Comparison of ENCODE assay signal across 23 cellular contexts in the genomic region with DNA sequence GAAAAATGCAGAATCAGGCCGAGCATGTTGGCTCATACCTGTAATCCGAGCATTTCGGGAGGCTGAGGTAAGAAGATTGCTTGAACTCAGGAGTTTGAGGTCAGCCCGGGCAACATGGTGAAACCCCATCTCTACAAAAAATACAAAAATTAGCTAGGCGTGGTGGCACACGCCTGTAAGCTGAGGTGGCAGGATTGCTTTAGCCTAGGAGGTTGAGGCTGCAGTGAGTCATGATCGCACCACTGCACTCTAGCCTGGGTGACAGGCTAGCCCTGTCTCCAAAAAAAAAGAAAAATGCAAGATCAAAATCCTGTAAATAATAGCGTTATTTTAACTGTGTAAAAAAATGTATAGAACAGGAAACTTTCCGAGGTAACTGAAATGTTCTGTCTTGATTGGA. TPM values are rescaled to one million over a fixed set of nuclear protein-coding genes. Genes with fewer than 3 reads are reported as not detected.
DNase-seq lines count a peak whose midpoint lies in the region; TF ChIP-seq lines count a peak whose summit lies in the region.
"Had no signal": no experiment of that assay in that cellular context is flagged by ENCODE, and none has a peak within 500 bp of the region (broad histone marks: within the 10 kb centered on the region; RNA-seq: fewer than 3 reads in every experiment).

No MANE protein-coding gene starts in this region.

- TF ChIP-seq POLR2A in lower leg skin (IDR thresholded peaks at IDR 0.05) = no peak

- H3K36me3 Mint-ChIP-seq in chondrocyte (ENCODE audit: low read depth) = peaks cover 42% of the 10 kb centered on the region

- TF ChIP-seq CTCF in chondrocyte (IDR thresholded peaks at IDR 0.05) = no peak
- TF ChIP-seq CTCF in lower leg skin (IDR thresholded peaks at IDR 0.05) = no peak

- H3K27ac Mint-ChIP-seq in chondrocyte (ENCODE audit: unreplicated experiment) = peak overlapping the region; percentile 65
- H3K27ac Mint-ChIP-seq: activated B cell treated with CpG ODN at 0.5 μM for 24 hours; activated CD8-positive, alpha-beta T cell treated with anti-CD3 and anti-CD28 coated beads for 36 hours had no signal

- intact Hi-C loops in head of caudate nucleus (cut with DNase I) (no loop called here), lower leg skin (cut with DNase I; ENCODE audit: low total_unique reads) (no loop called here)

- no peaks in the 10 kb centered on the region for H3K9me3 ChIP-seq in MG63
- H3K9me3 ChIP-seq: body of pancreas, gastroesophageal sphincter, SJSA1 had no signal

- H3K4me3 ChIP-seq in MG63 = no peak overlapping the region
- no peak overlapping the region for H3K4me3 ChIP-seq in lower leg skin (ENCODE audit: low read depth, poor library complexity, severe bottlenecking)
- H3K4me3 ChIP-seq: body of pancreas, gastroesophageal sphincter, SJSA1 had no signal

- H3K4me3 Mint-ChIP-seq in chondrocyte (ENCODE audit: unreplicated experiment) = no peak overlapping the region
- H3K4me3 Mint-ChIP-seq: activated B cell treated with CpG ODN at 0.5 μM for 24 hours; activated CD8-positive, alpha-beta T cell treated with anti-CD3 and anti-CD28 coated beads for 36 hours; activated naive CD4-positive, alpha-beta T cell treated with anti-CD3 and anti-CD28 coated beads, Interleukin-2, amount 10 ng/mL, durations not matched to agents 7 days and 5 days; CD4-positive, CD25-positive, alpha-beta regulatory T cell had no signal

- no peaks in the 10 kb centered on the region for H3K27me3 Mint-ChIP-seq in chondrocyte (ENCODE audit: low read depth)
- H3K27me3 Mint-ChIP-seq: activated B cell treated with CpG ODN at 0.5 μM for 24 hours; activated CD8-positive, alpha-beta T cell treated with anti-CD3 and anti-CD28 coated beads for 36 hours; activated naive CD4-positive, alpha-beta T cell treated with anti-CD3 and anti-CD28 coated beads, Interleukin-2, amount 10 ng/mL, durations not matched to agents 7 days and 5 days; CD4-positive, CD25-positive, alpha-beta regulatory T cell had no signal

- peaks cover 96% of the 10 kb centered on the region for H3K36me3 ChIP-seq in MG63

- 67 to 70% methylated on average over 9 of the region's 9 CpGs for WGBS in lower leg skin, 2 donors

- peaks cover 6% of the 10 kb centered on the region for H3K4me1 Mint-ChIP-seq in chondrocyte (ENCODE audit: low read depth)
- H3K4me1 Mint-ChIP-seq: activated B cell treated with CpG ODN at 0.5 μM for 24 hours had no signal

- H3K9me3 Mint-ChIP-seq in chondrocyte (ENCODE audit: low read depth) = no peaks in the 10 kb centered on the region
- H3K9me3 Mint-ChIP-seq: activated B cell treated with CpG ODN at 0.5 μM for 24 hours; activated CD8-positive, alpha-beta T cell treated with anti-CD3 and anti-CD28 coated beads for 36 hours; activated naive CD4-positive, alpha-beta T cell treated with anti-CD3 and anti-CD28 coated beads, Interleukin-2, amount 10 ng/mL, durations not matched to agents 7 days and 5 days; CD4-positive, CD25-positive, alpha-beta regulatory T cell had no signal

- H3K27me3 ChIP-seq in MG63 = no peaks in the 10 kb centered on the region
- H3K27me3 ChIP-seq: body of pancreas, gastroesophageal sphincter, SJSA1 had no signal

- DNase-seq in Daoy (ENCODE audit: low read depth) = peak; percentile 30
- DNase-seq in MG63 = peak; percentile 61
- no peak for DNase-seq in chondrocyte (ENCODE audit: low spot score)
- DNase-seq in myocyte (ENCODE audit: low read depth) = peak; percentile 18
- no peak for DNase-seq in head of caudate nucleus
- no peak for DNase-seq in anterior cingulate cortex (lab: John Stamatoyannopoulos, UW)
- no peak for DNase-seq in lower leg skin (ENCODE audit: low spot score in 2 of 2)
- DNase-seq in nucleus accumbens (lab: John Stamatoyannopoulos, UW) = no peak
- DNase-seq: activated B cell treated with CpG ODN at 0.5 μM for 24 hours; activated CD8-positive, alpha-beta T cell treated with anti-CD3 and anti-CD28 coated beads for 36 hours; activated naive CD4-positive, alpha-beta T cell treated with anti-CD3 and anti-CD28 coated beads, Interleukin-2, amount 10 ng/mL, durations not matched to agents 7 days and 5 days; activated T-cell treated with anti-CD3 and anti-CD28 coated beads, Interleukin-2, amount 50 U/mL, for 1 hour; body of pancreas; CD4-positive, CD25-positive, alpha-beta regulatory T cell; DMS79 treated with DMSO at 0.1 percent for 48 hours; left colon; midbrain; NCI-H1436; NCI-H2171 had no signal

RNA-seq across cellular contexts. Expression of gene RNF44, which starts 39.4 kb away (rescaled TPM):
- 9.5 and 10.4 TPM in 2 replicates for total RNA-seq in Daoy (2014; rRNA removed; shearing (Covaris generic))
- total RNA-seq in MG63 (2014; rRNA removed; shearing (Covaris generic); ENCODE audit: low replicate concordance) = 0.17 and 4.4 TPM in 2 replicates
- total RNA-seq in chondrocyte = 21.9 to 24.7 TPM (median 24.3 TPM) in 3 replicates
- 9.6 and 10.6 TPM in 2 replicates for total RNA-seq in myocyte
- 20.2 TPM for polyA plus RNA-seq in myocyte (2012)
- 10 to 100 TPM; 29.6 to 45.7 (median 33.7) TPM for total RNA-seq in lower leg skin

RNA-seq across cellular contexts. Expression of gene FAF2, which starts 49.7 kb away (rescaled TPM):
- 45.9 and 49.2 TPM in 2 replicates for total RNA-seq in Daoy (2014; rRNA removed; shearing (Covaris generic))
- 48.8 and 49.4 TPM in 2 replicates for total RNA-seq in MG63 (2014; rRNA removed; shearing (Covaris generic); ENCODE audit: low replicate concordance)
- 40.0 to 45.0 TPM (median 42.5 TPM) in 3 replicates for total RNA-seq in chondrocyte
- total RNA-seq in myocyte = 23.5 and 25.0 TPM in 2 replicates
- polyA plus RNA-seq in myocyte (2012) = 28.4 TPM
- 10 to 100 TPM; 32.6 to 35.8 (median 33.7) TPM for total RNA-seq in lower leg skin

RNA-seq across cellular contexts. Expression of gene CDHR2, which starts 51.3 kb away (rescaled TPM):
- 0.36 TPM in 1 of 2 replicates, not detected in the other for total RNA-seq in Daoy (2014; rRNA removed; shearing (Covaris generic))
- total RNA-seq in MG63 (2014; rRNA removed; shearing (Covaris generic); ENCODE audit: low replicate concordance) = not detected in 2 replicates
- total RNA-seq in chondrocyte = 0.40 to 1.5 TPM (median 0.46 TPM) in 3 replicates
- not detected in 2 replicates for total RNA-seq in myocyte
- 0.13 TPM for polyA plus RNA-seq in myocyte (2012)
- under 1 TPM in 3 of 4 donors, not detected in 1; 0.15 to 0.19 (median 0.15) TPM for total RNA-seq in lower leg skin
- total RNA-seq: pulmonary artery endothelial cell, SJSA1 had no signal
- polyA plus RNA-seq: AG04450; CD4-positive, CD25-positive, alpha-beta regulatory T cell had no signal

Comparison
In these comparisons a context has a peak if more than half of its experiments do, and no peak if none do; other contexts are left out.
1. DNase-seq: peak in Daoy (single experiment), MG63 (single experiment) and myocyte (single experiment); none in chondrocyte (single experiment), head of caudate nucleus (0 of 42), anterior cingulate cortex (0 of 58), lower leg skin (0 of 2) and nucleus accumbens (0 of 56).